8 cellular contexts compared by ENCODE assay signal in genomic region chr14:59189822-59190368, GRCh38. TPM values are rescaled to one million over a fixed set of nuclear protein-coding genes. Genes with fewer than 3 reads are reported as not detected.
DNase-seq lines count a peak whose midpoint lies in the region; ATAC-seq, FAIRE-seq and TF ChIP-seq lines count a peak whose summit lies in the region.

No MANE protein-coding gene starts in this region.

- H3K4me3 ChIP-seq in prostate gland = peak overlapping the region; percentile 66 to 76

- FAIRE-seq in GM12891 (lab: Jason Lieb, UNC) = peak; percentile 80

- 2% methylated on average over 24 of the region's 24 CpGs for WGBS in prostate gland

- no peaks in the 10 kb centered on the region for H3K4me1 ChIP-seq in prostate gland (replicated peaks)

- no peak for TF ChIP-seq POLR2A in GM12891 (IDR thresholded peaks at IDR 0.05; ENCODE audit: low read depth, low read length)
- TF ChIP-seq POLR2A in prostate gland (IDR thresholded peaks at IDR 0.05) = no peak

- ATAC-seq in HG02759 (IDR thresholded peaks at IDR 0.05; ENCODE audit: unreplicated experiment) (peak; percentile 55), left ventricle myocardium superior (peak; percentile 31)

- intact Hi-C loops in left ventricle myocardium superior (cut with micrococcal nuclease) = loop anchor here (10.0 kb wide), 2 partner anchors 55 to 145 kb away; no protein-coding TSS in a partner anchor
- intact Hi-C loops in prostate gland (cut with DNase I) = loop anchor here (5.0 to 10.0 kb wide), 3 partner anchors 85 to 237 kb away; no protein-coding TSS in a partner anchor

- no peaks in the 10 kb centered on the region for H3K9me3 ChIP-seq in prostate gland

- no peaks in the 10 kb centered on the region for H3K27me3 ChIP-seq in prostate gland (replicated peaks; ENCODE audit: insufficient read depth)

- peak; percentile 53 for DNase-seq in GM12891 (ENCODE audit: insufficient read length, low spot score)
- peak; percentile 74 to 96 (median 91) for DNase-seq in NCI-H1417 (lab: John Stamatoyannopoulos, UW)
- DNase-seq in T follicular helper cell (ENCODE audit: low read depth) = peak; percentile 53
- DNase-seq in amygdala (lab: John Stamatoyannopoulos, UW) = peak in 55 of 56 donors; percentile 3 to 81 (median 56)
- DNase-seq in left ventricle myocardium superior = peak; percentile 86
- peak; percentile 80 for DNase-seq in prostate gland (ENCODE audit: low spot score)
- DNase-seq in ureter (ENCODE audit: low spot score) = peak; percentile 82

- no peak for TF ChIP-seq CTCF in prostate gland (IDR thresholded peaks at IDR 0.05)

- no peaks in the 10 kb centered on the region for H3K36me3 ChIP-seq in prostate gland

- H3K27ac ChIP-seq in prostate gland = peak overlapping the region; percentile 94 to 95

TF ChIP-seq in GM12891, 5 proteins besides CTCF, POLR2A, EP300 and RAD21:
- TF ChIP-seq TAF1 (IDR thresholded peaks at IDR 0.05; ENCODE audit: low read depth, low read length) (peak; percentile 32; the same call in 1 of the 2 replicates), POLR2AphosphoS5 (IDR thresholded peaks at IDR 0.05; ENCODE audit: low read depth, low read length) (no peak)

RNA-seq across cellular contexts. Expression of gene DAAM1, which starts 1.4 kb away (rescaled TPM):
- 6.7 TPM for polyA plus RNA-seq in GM12891 (2012; ENCODE audit: low read depth, missing spikeins)
- 111 TPM for total RNA-seq in left ventricle myocardium superior
- 10 to 100 TPM; 35.4 to 58.3 TPM for total RNA-seq in prostate gland
- 109 TPM for total RNA-seq in ureter

Comparison
In these comparisons a context has a peak if more than half of its experiments do, and no peak if none do; other contexts are left out.
1. Peak in every context shown above with its lines: DNase-seq, ATAC-seq, H3K4me3 ChIP-seq and H3K27ac ChIP-seq.